ENCODE assay signal across 14 cellular contexts in the genomic region with DNA sequence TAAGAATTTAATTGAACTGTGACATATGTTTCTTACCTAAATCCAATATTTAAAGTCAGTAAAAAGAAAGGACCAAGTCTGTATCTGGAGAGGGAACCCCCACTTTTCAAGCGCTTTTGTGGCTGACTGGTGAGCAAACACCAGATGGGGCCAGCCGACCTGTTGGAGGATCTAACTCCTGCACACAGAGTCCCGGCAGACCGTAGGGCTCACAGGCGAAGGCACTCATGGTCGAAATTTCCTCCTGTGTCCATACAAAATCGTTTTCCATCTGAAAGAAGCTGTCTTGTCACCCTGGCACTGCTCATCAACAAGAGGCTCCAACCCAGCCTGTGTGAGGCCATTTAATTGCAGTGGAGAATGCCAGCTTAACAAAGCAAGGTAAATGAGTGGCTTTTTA.
A peak's percentile ranks its signal among the peaks of the same experiment; 100 is the strongest.
DNase-seq lines count a peak whose midpoint lies in the region; ATAC-seq and TF ChIP-seq lines count a peak whose summit lies in the region.
"Had no signal": no experiment of that assay in that cellular context is flagged by ENCODE, and none has a peak within 500 bp of the region (broad histone marks: within the 10 kb centered on the region; RNA-seq: fewer than 3 reads in every experiment).

No MANE protein-coding gene starts in this region.

- H3K4me1 ChIP-seq in mononuclear cell (ENCODE audit: insufficient read depth, low read length) = peaks cover 49% of the 10 kb centered on the region
- peaks cover 0 to 17% (median 9%) of the 10 kb centered on the region in 4 donors for H3K4me1 ChIP-seq in transverse colon
- H3K4me1 ChIP-seq in A673 (ENCODE audit: insufficient read depth, low read length, poor library complexity, severe bottlenecking) = no peaks in the 10 kb centered on the region
- H3K4me1 ChIP-seq: A549 had no signal

- no peak for TF ChIP-seq EP300 in transverse colon (IDR thresholded peaks at IDR 0.05; ENCODE audit: low read depth)

- H3K9me3 ChIP-seq in mononuclear cell (ENCODE audit: low read depth, low read length) = no peaks in the 10 kb centered on the region
- H3K9me3 ChIP-seq in transverse colon = no peaks in the 10 kb centered on the region
- no peaks in the 10 kb centered on the region for H3K9me3 ChIP-seq in A673 (ENCODE audit: low read depth, low read length, poor library complexity, severe bottlenecking)
- H3K9me3 ChIP-seq: A549 had no signal

- no peak for TF ChIP-seq POLR2A in transverse colon (IDR thresholded peaks at IDR 0.05)

- BruUV-seq in A673 (replicated peaks; lab: Mats Ljungman, UMichigan) = no TSS peak

- H3K27ac ChIP-seq in transverse colon (no peak overlapping the region), A673 (ENCODE audit: low read depth, low read length, poor library complexity, severe bottlenecking) (no peak overlapping the region)
- H3K27ac ChIP-seq: A549 had no signal

- in situ Hi-C loops in transverse colon (cut with MboI; ENCODE audit: low pct_ligation_motif_present in 1 of 4, low pct_unique_long_range_greater_than_20kb in 1 of 4, low sequenced_read_pairs in 3 of 4) = no loop called here

- DNase-seq in activated T-cell treated with anti-CD3 and anti-CD28 coated beads, Interleukin-2, amount 50 U/mL, for 1 hour = peak; percentile 67
- no peak for DNase-seq in activated T-cell treated with anti-CD3 and anti-CD28 coated beads for 4 hours
- DNase-seq in activated T-cell treated with anti-CD3 and anti-CD28 coated beads, Interleukin-2, amount 50 U/mL, for 72 hours = peak; percentile 49 to 54
- DNase-seq in transverse colon = peak; percentile 22
- no peak for DNase-seq in T1000 (lab: John Stamatoyannopoulos, UW)
- no peak for DNase-seq in progenitor cell of endocrine pancreas (ENCODE audit: low spot score, unreplicated experiment)
- DNase-seq in A673 (ENCODE audit: low spot score) = no peak
- DNase-seq: DMS79 treated with DMSO at 0.1 percent for 48 hours, foreskin melanocyte, HFFc6, NCI-H2081 had no signal

- intact Hi-C loops in transverse colon (cut with DNase I; ENCODE audit: low total_unique reads) = no loop called here
- intact Hi-C loops in A673 (cut with micrococcal nuclease; ENCODE audit: unreplicated experiment) = no loop called here

- CTCF ChIA-PET in A673 (lab: Charles Lee) = no interaction called here

- peak; percentile 16 to 43 for ATAC-seq in activated T-cell treated with anti-CD3 and anti-CD28 coated beads, Interleukin-2, amount 50 U/mL, for 72 hours (replicated peaks in 1 of 2)

- H3K27me3 ChIP-seq in mononuclear cell (ENCODE audit: insufficient read depth, low read length) (no peaks in the 10 kb centered on the region), transverse colon (no peaks in the 10 kb centered on the region), A673 (replicated peaks; ENCODE audit: insufficient read depth, low read depth, low read length, poor library complexity) (peaks cover 4% of the 10 kb centered on the region)

- H3K36me3 ChIP-seq in transverse colon (no peaks in the 10 kb centered on the region), A673 (ENCODE audit: insufficient read depth, low read length, poor library complexity, severe bottlenecking) (no peaks in the 10 kb centered on the region)

- TF ChIP-seq CTCF in transverse colon (IDR thresholded peaks at IDR 0.05) (no peak), progenitor cell of endocrine pancreas (IDR thresholded peaks at IDR 0.05; ENCODE audit: unreplicated experiment) (no peak), A673 (conservative IDR thresholded peaks at IDR 0.05; ENCODE audit: low read depth, low read length) (no peak)

- WGBS in transverse colon (ENCODE audit: low coverage in 1 of 2), 2 donors = 58 to 80% methylated on average over 1 to 7 of the region's 7 CpGs

- peaks cover 0 to 2% of the 10 kb centered on the region in 2 donors for H3K36me3 Mint-ChIP-seq in activated T-cell treated with anti-CD3 and anti-CD28 coated beads, Interleukin-2, amount 50 U/mL, for 72 hours (ENCODE audit: insufficient read depth in 2 of 2)
- H3K36me3 Mint-ChIP-seq in progenitor cell of endocrine pancreas (ENCODE audit: insufficient read depth) = no peaks in the 10 kb centered on the region

- POLR2A ChIA-PET in A673 (lab: Charles Lee; ENCODE audit: low non-redundant PET) = interaction anchor here (0.6 kb wide), 1 partner anchor 338 kb away, joined by 3 read pairs; no protein-coding TSS in a partner anchor

- H3K4me3 Mint-ChIP-seq in activated T-cell treated with anti-CD3 and anti-CD28 coated beads, Interleukin-2, amount 50 U/mL, for 72 hours = peak overlapping the region; percentile 89 to 97
- H3K4me3 Mint-ChIP-seq in progenitor cell of endocrine pancreas (ENCODE audit: low read depth) = no peak overlapping the region
- H3K4me3 Mint-ChIP-seq: dendritic cell treated with granulocyte-macrophage colony-stimulating factor and Interleukin-4, amounts not matched to agents 40 ng/mL and 50 ng/mL, for 4 days; HFFc6 had no signal

- H3K27me3 Mint-ChIP-seq in activated T-cell treated with anti-CD3 and anti-CD28 coated beads, Interleukin-2, amount 50 U/mL, for 72 hours (ENCODE audit: low read depth) = no peaks in the 10 kb centered on the region
- H3K27me3 Mint-ChIP-seq in progenitor cell of endocrine pancreas = peaks cover 21% of the 10 kb centered on the region

- H3K4me1 Mint-ChIP-seq in activated T-cell treated with anti-CD3 and anti-CD28 coated beads, Interleukin-2, amount 50 U/mL, for 72 hours (ENCODE audit: low read depth) = peaks cover 88% of the 10 kb centered on the region
- peaks cover 14% of the 10 kb centered on the region for H3K4me1 Mint-ChIP-seq in progenitor cell of endocrine pancreas (ENCODE audit: low read depth)

- H3K27ac Mint-ChIP-seq in activated T-cell treated with anti-CD3 and anti-CD28 coated beads, Interleukin-2, amount 50 U/mL, for 72 hours = peak overlapping the region; percentile 94
- H3K27ac Mint-ChIP-seq in progenitor cell of endocrine pancreas = no peak overlapping the region
- H3K27ac Mint-ChIP-seq: dendritic cell treated with granulocyte-macrophage colony-stimulating factor and Interleukin-4, amounts not matched to agents 40 ng/mL and 50 ng/mL, for 4 days; HFFc6 had no signal

- H3K9me3 Mint-ChIP-seq in activated T-cell treated with anti-CD3 and anti-CD28 coated beads, Interleukin-2, amount 50 U/mL, for 72 hours = no peaks in the 10 kb centered on the region
- H3K9me3 Mint-ChIP-seq in progenitor cell of endocrine pancreas (ENCODE audit: low read depth) = no peaks in the 10 kb centered on the region
- H3K9me3 Mint-ChIP-seq: dendritic cell treated with granulocyte-macrophage colony-stimulating factor and Interleukin-4, amounts not matched to agents 40 ng/mL and 50 ng/mL, for 4 days; HFFc6 had no signal

- H3K4me3 ChIP-seq in mononuclear cell (ENCODE audit: low read length) (peak overlapping the region; percentile 45), transverse colon (peak overlapping the region in 1 of 4 donors; percentile 31), A673 (ENCODE audit: low read depth, low read length, poor library complexity, severe bottlenecking) (no peak overlapping the region)
- H3K4me3 ChIP-seq: A549 had no signal

Comparison
In these comparisons a context has a peak if more than half of its experiments do, and no peak if none do; other contexts are left out.
1. DNase-seq: peak in activated T-cell treated with anti-CD3 and anti-CD28 coated beads, Interleukin-2, amount 50 U/mL, for 1 hour (single experiment), activated T-cell treated with anti-CD3 and anti-CD28 coated beads, Interleukin-2, amount 50 U/mL, for 72 hours (2 of 2) and transverse colon (single experiment); none in activated T-cell treated with anti-CD3 and anti-CD28 coated beads for 4 hours (single experiment), T1000 (single experiment), progenitor cell of endocrine pancreas (single experiment) and A673 (single experiment).